ENCODE assay signal across 11 cellular contexts in the genomic region with DNA sequence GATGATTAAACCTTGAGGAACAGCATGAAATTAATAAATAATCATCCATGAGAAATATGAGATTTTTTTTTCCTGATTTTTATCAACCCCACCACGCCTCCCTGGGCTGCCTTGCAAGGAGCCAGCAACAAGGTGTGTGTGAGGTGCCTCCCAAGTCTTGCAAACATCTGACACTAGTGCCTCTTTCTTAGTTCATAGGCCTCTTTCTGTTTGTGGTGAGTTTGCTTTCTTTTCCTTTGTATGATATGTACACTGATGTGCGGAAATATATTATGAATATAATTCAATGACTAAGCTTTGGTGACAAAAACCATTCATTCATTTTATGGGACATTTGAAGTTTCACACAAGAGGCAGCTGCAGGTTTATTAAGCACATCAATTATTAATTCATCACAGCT.
"Had no signal": no experiment of that assay in that cellular context is flagged by ENCODE, and none has a peak within 500 bp of the region (broad histone marks: within the 10 kb centered on the region; RNA-seq: fewer than 3 reads in every experiment).

No MANE protein-coding gene starts in this region.

- H3K4me3 ChIP-seq: cardiac muscle cell, right atrium auricular region, skin epidermis, tibial nerve, vagina had no signal

- DNase-seq: activated CD8-positive, alpha-beta memory T cell treated with anti-CD3 and anti-CD28 coated beads, Interleukin-2, amount 10 ng/mL, durations not matched to agents 7 days and 5 days; foreskin melanocyte; nucleus accumbens; stimulated activated CD4-positive, alpha-beta T cell treated with anti-CD3 and anti-CD28 coated beads, Interleukin-4, amount 100 ng/mL, for 4 hours; T-helper 9 cell had no signal

- H3K27ac Mint-ChIP-seq: activated CD8-positive, alpha-beta memory T cell treated with anti-CD3 and anti-CD28 coated beads, Interleukin-2, amount 10 ng/mL, durations not matched to agents 7 days and 5 days; natural killer cell treated with Interleukin-12 subunit alpha and Interleukin-12 subunit beta and Interleukin-15 and Interleukin-18, amount 100 ng/mL, for 72 hours had no signal

- H3K36me3 ChIP-seq: cardiac muscle cell, right atrium auricular region, tibial nerve, vagina had no signal

- H3K9me3 ChIP-seq: right atrium auricular region, tibial nerve, vagina had no signal

- H3K36me3 Mint-ChIP-seq: activated CD8-positive, alpha-beta memory T cell treated with anti-CD3 and anti-CD28 coated beads, Interleukin-2, amount 10 ng/mL, durations not matched to agents 7 days and 5 days; natural killer cell treated with Interleukin-12 subunit alpha and Interleukin-12 subunit beta and Interleukin-15 and Interleukin-18, amount 100 ng/mL, for 72 hours had no signal

- ATAC-seq: activated CD8-positive, alpha-beta memory T cell treated with anti-CD3 and anti-CD28 coated beads, Interleukin-2, amount 10 ng/mL, durations not matched to agents 7 days and 5 days; natural killer cell treated with Interleukin-12 subunit alpha and Interleukin-12 subunit beta and Interleukin-15 and Interleukin-18, amount 100 ng/mL, for 72 hours had no signal

- H3K4me3 Mint-ChIP-seq: activated CD8-positive, alpha-beta memory T cell treated with anti-CD3 and anti-CD28 coated beads, Interleukin-2, amount 10 ng/mL, durations not matched to agents 7 days and 5 days; natural killer cell treated with Interleukin-12 subunit alpha and Interleukin-12 subunit beta and Interleukin-15 and Interleukin-18, amount 100 ng/mL, for 72 hours had no signal

- H3K9me3 Mint-ChIP-seq: natural killer cell treated with Interleukin-12 subunit alpha and Interleukin-12 subunit beta and Interleukin-15 and Interleukin-18, amount 100 ng/mL, for 72 hours had no signal

- H3K27ac ChIP-seq: cardiac muscle cell, right atrium auricular region, skin epidermis, tibial nerve, vagina had no signal

- H3K4me1 ChIP-seq: vagina had no signal

- H3K27me3 ChIP-seq: right atrium auricular region, tibial nerve, vagina had no signal
